8 cellular contexts compared by ENCODE assay signal in genomic region chr1:181151378-181152326, GRCh38.
DNase-seq lines count a peak whose midpoint lies in the region; ATAC-seq and TF ChIP-seq lines count a peak whose summit lies in the region.

No MANE protein-coding gene starts in this region.

- peak overlapping the region; percentile 72 to 75 for H3K27ac ChIP-seq in breast epithelium
- no peak overlapping the region for H3K27ac ChIP-seq in SJCRH30

- H3K27me3 ChIP-seq in breast epithelium (no peaks in the 10 kb centered on the region), SJCRH30 (no peaks in the 10 kb centered on the region)

- H3K4me3 ChIP-seq in breast epithelium (no peak overlapping the region), SJCRH30 (no peak overlapping the region)

- H3K4me1 ChIP-seq in breast epithelium (peaks cover 0 to 5% of the 10 kb centered on the region in 2 donors), SJCRH30 (peaks cover 19% of the 10 kb centered on the region)

- H3K36me3 ChIP-seq in breast epithelium: no peaks in the 10 kb centered on the region
- H3K36me3 ChIP-seq in SJCRH30: no peaks in the 10 kb centered on the region

- TF ChIP-seq POLR2A in breast epithelium (IDR thresholded peaks at IDR 0.05): no peak

- intact Hi-C loops in breast epithelium (cut with DNase I; ENCODE audit: low total_unique reads): no loop called here

- DNase-seq in breast epithelium (ENCODE audit: low spot score in 2 of 2): no peak
- peak; percentile 53 for DNase-seq in renal cortical epithelial cell (ENCODE audit: low read depth)
- no peak for DNase-seq in SJCRH30
- DNase-seq in NCI-H2029 treated with DMSO at 0.1 percent for 48 hours (lab: John Stamatoyannopoulos, UW): no peak
- no peak for DNase-seq in NCI-H446 (lab: John Stamatoyannopoulos, UW)
- DNase-seq in 8988T: no peak

- TF ChIP-seq CTCF in breast epithelium (IDR thresholded peaks at IDR 0.05): no peak

- ATAC-seq in GM18870 (IDR thresholded peaks at IDR 0.05; ENCODE audit: unreplicated experiment) (peak; percentile 46), HG03097 (IDR thresholded peaks at IDR 0.05; ENCODE audit: low FRiP score, unreplicated experiment) (peak; percentile 38)

- no peaks in the 10 kb centered on the region for H3K9me3 ChIP-seq in breast epithelium
- H3K9me3 ChIP-seq in SJCRH30 (replicated peaks): no peaks in the 10 kb centered on the region
